3 cellular contexts compared by ENCODE assay signal in genomic region chr7:139131622-139132021, GRCh38.
TF ChIP-seq lines count a peak whose summit lies in the region.

No MANE protein-coding gene starts in this region.

TF ChIP-seq in SK-N-SH, 30 proteins besides CTCF, POLR2A, EP300 and RAD21:
- TF ChIP-seq IRF3 (IDR thresholded peaks at IDR 0.05; ENCODE audit: low read depth, low read length): no peak
- no peak for TF ChIP-seq GABPA (IDR thresholded peaks at IDR 0.05; ENCODE audit: low read depth)
- no peak for TF ChIP-seq MAX (IDR thresholded peaks at IDR 0.05; ENCODE audit: low read depth)
- no peak for TF ChIP-seq FOSL2 (IDR thresholded peaks at IDR 0.05; ENCODE audit: borderline replicate concordance, low read depth)
- TF ChIP-seq MXI1 (IDR thresholded peaks at IDR 0.05; ENCODE audit: low read depth, low read length): no peak
- TF ChIP-seq RCOR1 (IDR thresholded peaks at IDR 0.05; ENCODE audit: low read length): no peak
- TF ChIP-seq FOXJ3 (CRISPR knock-in tag; IDR thresholded peaks at IDR 0.05): no peak

TF ChIP-seq in SK-N-SH treated with all-trans-retinoic acid at 6 μM for 48 hours, 23 proteins besides CTCF, POLR2A, EP300 and RAD21:
- TF ChIP-seq, protein P1, sequence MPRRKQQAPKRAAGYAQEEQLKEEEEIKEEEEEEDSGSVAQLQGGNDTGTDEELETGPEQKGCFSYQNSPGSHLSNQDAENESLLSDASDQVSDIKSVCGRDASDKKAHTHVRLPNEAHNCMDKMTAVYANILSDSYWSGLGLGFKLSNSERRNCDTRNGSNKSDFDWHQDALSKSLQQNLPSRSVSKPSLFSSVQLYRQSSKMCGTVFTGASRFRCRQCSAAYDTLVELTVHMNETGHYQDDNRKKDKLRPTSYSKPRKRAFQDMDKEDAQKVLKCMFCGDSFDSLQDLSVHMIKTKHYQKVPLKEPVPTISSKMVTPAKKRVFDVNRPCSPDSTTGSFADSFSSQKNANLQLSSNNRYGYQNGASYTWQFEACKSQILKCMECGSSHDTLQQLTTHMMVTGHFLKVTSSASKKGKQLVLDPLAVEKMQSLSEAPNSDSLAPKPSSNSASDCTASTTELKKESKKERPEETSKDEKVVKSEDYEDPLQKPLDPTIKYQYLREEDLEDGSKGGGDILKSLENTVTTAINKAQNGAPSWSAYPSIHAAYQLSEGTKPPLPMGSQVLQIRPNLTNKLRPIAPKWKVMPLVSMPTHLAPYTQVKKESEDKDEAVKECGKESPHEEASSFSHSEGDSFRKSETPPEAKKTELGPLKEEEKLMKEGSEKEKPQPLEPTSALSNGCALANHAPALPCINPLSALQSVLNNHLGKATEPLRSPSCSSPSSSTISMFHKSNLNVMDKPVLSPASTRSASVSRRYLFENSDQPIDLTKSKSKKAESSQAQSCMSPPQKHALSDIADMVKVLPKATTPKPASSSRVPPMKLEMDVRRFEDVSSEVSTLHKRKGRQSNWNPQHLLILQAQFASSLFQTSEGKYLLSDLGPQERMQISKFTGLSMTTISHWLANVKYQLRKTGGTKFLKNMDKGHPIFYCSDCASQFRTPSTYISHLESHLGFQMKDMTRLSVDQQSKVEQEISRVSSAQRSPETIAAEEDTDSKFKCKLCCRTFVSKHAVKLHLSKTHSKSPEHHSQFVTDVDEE (CRISPR knock-in tag; IDR thresholded peaks at IDR 0.05): no peak
- TF ChIP-seq CSRNP3 (CRISPR knock-in tag; IDR thresholded peaks at IDR 0.05): no peak
- TF ChIP-seq PATZ1 (CRISPR knock-in tag; IDR thresholded peaks at IDR 0.05; ENCODE audit: borderline replicate concordance): no peak
- TF ChIP-seq, protein P2, sequence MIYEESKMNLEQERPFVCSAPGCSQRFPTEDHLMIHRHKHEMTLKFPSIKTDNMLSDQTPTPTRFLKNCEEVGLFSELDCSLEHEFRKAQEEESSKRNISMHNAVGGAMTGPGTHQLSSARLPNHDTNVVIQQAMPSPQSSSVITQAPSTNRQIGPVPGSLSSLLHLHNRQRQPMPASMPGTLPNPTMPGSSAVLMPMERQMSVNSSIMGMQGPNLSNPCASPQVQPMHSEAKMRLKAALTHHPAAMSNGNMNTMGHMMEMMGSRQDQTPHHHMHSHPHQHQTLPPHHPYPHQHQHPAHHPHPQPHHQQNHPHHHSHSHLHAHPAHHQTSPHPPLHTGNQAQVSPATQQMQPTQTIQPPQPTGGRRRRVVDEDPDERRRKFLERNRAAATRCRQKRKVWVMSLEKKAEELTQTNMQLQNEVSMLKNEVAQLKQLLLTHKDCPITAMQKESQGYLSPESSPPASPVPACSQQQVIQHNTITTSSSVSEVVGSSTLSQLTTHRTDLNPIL (CRISPR knock-in tag; IDR thresholded peaks at IDR 0.05; ENCODE audit: low read depth): no peak

TF ChIP-seq in GM12878, 131 proteins besides CTCF, POLR2A, EP300 and RAD21:
- TF ChIP-seq CEBPB (IDR thresholded peaks at IDR 0.05; ENCODE audit: borderline replicate concordance in 1 of 2, low read depth in 2 of 2, low read length in 2 of 2): no peak
- TF ChIP-seq MAX (IDR thresholded peaks at IDR 0.05; ENCODE audit: low read depth, low read length): no peak
- TF ChIP-seq CREB1 (IDR thresholded peaks at IDR 0.05; ENCODE audit: low read depth): peak; percentile 42; the same call in 1 of the 2 replicates
- TF ChIP-seq SPI1 (IDR thresholded peaks at IDR 0.05; ENCODE audit: borderline replicate concordance, insufficient read depth, low read depth, low read length): peak; percentile 28; the same call in 1 of the 2 replicates
- TF ChIP-seq RUNX3 (IDR thresholded peaks at IDR 0.05; ENCODE audit: low read length): 0 out of 2 replicates have a peak, but pooled peaks have one; percentile 32
- no peak for TF ChIP-seq BACH1 (IDR thresholded peaks at IDR 0.05; ENCODE audit: borderline replicate concordance)
- TF ChIP-seq NFIC (IDR thresholded peaks at IDR 0.05; ENCODE audit: low read depth, low read length): peak; percentile 46; the same call in 1 of the 2 replicates
TF ChIP-seq in GM12878: peak in this region for 4.
